ENCODE assay signal across 21 cellular contexts in genomic region chr4:71322425-71322824, GRCh38. TPM values are rescaled to one million over a fixed set of nuclear protein-coding genes. Genes with fewer than 3 reads are reported as not detected.
A peak's percentile ranks its signal among the peaks of the same experiment; 100 is the strongest.
DNase-seq lines count a peak whose midpoint lies in the region; ATAC-seq, FAIRE-seq and TF ChIP-seq lines count a peak whose summit lies in the region.
"Had no signal": no experiment of that assay in that cellular context is flagged by ENCODE, and none has a peak within 500 bp of the region (broad histone marks: within the 10 kb centered on the region; RNA-seq: fewer than 3 reads in every experiment).

No MANE protein-coding gene starts in this region.

- CTCF ChIA-PET in CD4-positive, alpha-beta T cell (lab: Charles Lee) = no interaction called here

- no peak overlapping the region for H3K4me3 Mint-ChIP-seq in astrocyte (ENCODE audit: unreplicated experiment)
- no peak overlapping the region for H3K4me3 Mint-ChIP-seq in CD4-positive, alpha-beta T cell
- H3K4me3 Mint-ChIP-seq: B cell, CD14-positive monocyte had no signal

- no peaks in the 10 kb centered on the region for H4K20me1 ChIP-seq in Karpas-422 (ENCODE audit: insufficient read depth, low read depth, low read length)
- H4K20me1 ChIP-seq in astrocyte (ENCODE audit: insufficient read depth, low read length) = no peaks in the 10 kb centered on the region

- no peak for DNase-seq in Right ventricle myocardium superior
- DNase-seq in Right ventricle myocardium inferior (ENCODE audit: missing footprints) = no peak
- DNase-seq in Karpas-422 = peak; percentile 6
- DNase-seq in astrocyte (ENCODE audit: low read depth) = peak; percentile 44
- DNase-seq in putamen (ENCODE audit: low spot score) = peak; percentile 59
- no peak for DNase-seq in CD4-positive, alpha-beta T cell
- no peak for DNase-seq in stimulated activated CD4-positive, alpha-beta T cell treated with anti-CD3 and anti-CD28 coated beads, Interleukin-4, amount 100 ng/mL, for 1 hour
- DNase-seq: ACHN; MM.1S; NCI-H1048; NCI-H1417 treated with DMSO at 0.1 percent for 48 hours; NCI-H187; NCI-H510A treated with DMSO at 0.1 percent for 48 hours; NCI-H774; NK-92 treated with Interleukin-12 subunit alpha and Interleukin-12 subunit beta, amount 100 ng/mL, for 24 hours had no signal

- no peaks in the 10 kb centered on the region for H3K9me3 ChIP-seq in Karpas-422 (ENCODE audit: low read length)
- no peaks in the 10 kb centered on the region for H3K9me3 ChIP-seq in astrocyte (ENCODE audit: insufficient read depth, low read depth, low read length)
- H3K9me3 ChIP-seq in CD4-positive, alpha-beta T cell (ENCODE audit: control insufficient read depth, low read length) = no peaks in the 10 kb centered on the region
- H3K9me3 ChIP-seq: SJSA1 had no signal

- H3K9ac ChIP-seq in Karpas-422 (ENCODE audit: low read length) (no peak overlapping the region), astrocyte (ENCODE audit: low read length) (no peak overlapping the region)

- H3K27me3 Mint-ChIP-seq in astrocyte (ENCODE audit: low read depth, unreplicated experiment) = no peaks in the 10 kb centered on the region
- H3K27me3 Mint-ChIP-seq in CD4-positive, alpha-beta T cell = no peaks in the 10 kb centered on the region

- H3K27ac ChIP-seq in Karpas-422 (ENCODE audit: low read length) (no peak overlapping the region), astrocyte (ENCODE audit: low read depth, low read length) (no peak overlapping the region)
- H3K27ac ChIP-seq in CD4-positive, alpha-beta T cell (ENCODE audit: low read depth, low read length) = no peak overlapping the region
- H3K27ac ChIP-seq: 22Rv1, SJSA1 had no signal

- ATAC-seq in Right ventricle myocardium superior (ENCODE audit: poor library complexity) (peak; percentile 49), Right ventricle myocardium inferior (no peak), HG02763 (IDR thresholded peaks at IDR 0.05; ENCODE audit: unreplicated experiment) (no peak)
- ATAC-seq in CD4-positive, alpha-beta T cell (ENCODE audit: poor library complexity) = no peak
- ATAC-seq: Panc1 had no signal

- H3K9me2 ChIP-seq in Karpas-422 (replicated peaks; ENCODE audit: insufficient read depth, low read length) = no peaks in the 10 kb centered on the region

- H3K4me3 ChIP-seq in Karpas-422 (ENCODE audit: low read length) (no peak overlapping the region), astrocyte (ENCODE audit: insufficient read depth, low read depth, low read length) (no peak overlapping the region)
- H3K4me3 ChIP-seq: SJSA1 had no signal

- H2AFZ ChIP-seq in Karpas-422 (ENCODE audit: low read length) (no peak overlapping the region), astrocyte (ENCODE audit: low read depth, low read length) (no peak overlapping the region)

- no peaks in the 10 kb centered on the region for H3K36me3 Mint-ChIP-seq in astrocyte (ENCODE audit: low read depth, unreplicated experiment)
- no peaks in the 10 kb centered on the region for H3K36me3 Mint-ChIP-seq in CD4-positive, alpha-beta T cell (ENCODE audit: low read depth)
- H3K36me3 Mint-ChIP-seq: CD14-positive monocyte had no signal

- H3K9me3 Mint-ChIP-seq in astrocyte (ENCODE audit: unreplicated experiment) = no peaks in the 10 kb centered on the region
- H3K9me3 Mint-ChIP-seq in CD4-positive, alpha-beta T cell = no peaks in the 10 kb centered on the region

- no peaks in the 10 kb centered on the region for H3K79me2 ChIP-seq in Karpas-422 (ENCODE audit: low read length)
- no peaks in the 10 kb centered on the region for H3K79me2 ChIP-seq in astrocyte (ENCODE audit: insufficient read depth, low read length)

- FAIRE-seq in astrocyte (lab: Jason Lieb, UNC) = no peak

- no peak overlapping the region for H3K27ac Mint-ChIP-seq in astrocyte (ENCODE audit: unreplicated experiment)
- H3K27ac Mint-ChIP-seq in CD4-positive, alpha-beta T cell = no peak overlapping the region
- H3K27ac Mint-ChIP-seq: B cell, CD14-positive monocyte had no signal

- H3K27me3 ChIP-seq in Karpas-422 (ENCODE audit: low read length) (no peaks in the 10 kb centered on the region), astrocyte (ENCODE audit: insufficient read depth, low read length) (no peaks in the 10 kb centered on the region)
- H3K27me3 ChIP-seq in CD4-positive, alpha-beta T cell (ENCODE audit: control insufficient read depth, insufficient read depth, low read length) = no peaks in the 10 kb centered on the region
- H3K27me3 ChIP-seq: SJSA1 had no signal

- TF ChIP-seq CTCF in astrocyte (IDR thresholded peaks at IDR 0.05; ENCODE audit: insufficient read depth, low read depth, low read length) = no peak
- no peak for TF ChIP-seq CTCF in CD4-positive, alpha-beta T cell (IDR thresholded peaks at IDR 0.05)

- intact Hi-C loops in Right ventricle myocardium superior (cut with DNase I) = no loop called here
- intact Hi-C loops in Right ventricle myocardium inferior (cut with DNase I) = no loop called here
- intact Hi-C loops in CD4-positive, alpha-beta T cell (cut with DNase I, micrococcal nuclease) = no loop called here

- POLR2A ChIA-PET in CD4-positive, alpha-beta T cell (lab: Charles Lee) = no interaction called here

- no peak overlapping the region for H3K4me2 ChIP-seq in Karpas-422 (ENCODE audit: low read depth, low read length, poor library complexity, severe bottlenecking)
- H3K4me2 ChIP-seq in astrocyte (ENCODE audit: low read length) = no peak overlapping the region

- H3K36me3 ChIP-seq in Karpas-422 (ENCODE audit: insufficient read depth, low read length) (no peaks in the 10 kb centered on the region), astrocyte (ENCODE audit: insufficient read depth, low read length) (no peaks in the 10 kb centered on the region)
- H3K36me3 ChIP-seq: SJSA1 had no signal

- no peaks in the 10 kb centered on the region for H3K4me1 ChIP-seq in Karpas-422 (ENCODE audit: low read length)
- no peaks in the 10 kb centered on the region for H3K4me1 ChIP-seq in astrocyte (ENCODE audit: insufficient read depth, low read length)
- H3K4me1 ChIP-seq: SJSA1 had no signal

- H3K4me1 Mint-ChIP-seq in astrocyte (ENCODE audit: low read depth, unreplicated experiment) = peaks cover 5% of the 10 kb centered on the region
- H3K4me1 Mint-ChIP-seq in CD4-positive, alpha-beta T cell (ENCODE audit: low read depth) = no peaks in the 10 kb centered on the region
- H3K4me1 Mint-ChIP-seq: B cell, CD14-positive monocyte had no signal

RNA-seq across cellular contexts. Expression of gene SLC4A4, which starts 16.4 kb away (rescaled TPM):
- total RNA-seq in Right ventricle myocardium superior = 21.2 TPM
- total RNA-seq in Right ventricle myocardium inferior = 20.3 TPM
- 0.22 and 0.25 TPM in 2 replicates for total RNA-seq in Karpas-422 (2014; rRNA removed; shearing (Covaris generic); ENCODE audit: low replicate concordance)
- total RNA-seq in astrocyte = 3.0 and 3.7 TPM in 2 replicates
- under 1 TPM; 0.08 to 0.14 TPM for total RNA-seq in CD4-positive, alpha-beta T cell
- total RNA-seq: B cell had no signal

Comparison
In these comparisons a context has a peak if more than half of its experiments do, and no peak if none do; other contexts are left out.
1. DNase-seq: peak in Karpas-422 (single experiment), astrocyte (single experiment) and putamen (single experiment); none in Right ventricle myocardium superior (single experiment), Right ventricle myocardium inferior (single experiment), CD4-positive, alpha-beta T cell (0 of 10) and stimulated activated CD4-positive, alpha-beta T cell treated with anti-CD3 and anti-CD28 coated beads, Interleukin-4, amount 100 ng/mL, for 1 hour (single experiment).